ENCODE assay signal across 1 cellular context in genomic region chr7:142519077-142519789, GRCh38.
TF ChIP-seq lines count a peak whose summit lies in the region.

No MANE protein-coding gene starts in this region.

TF ChIP-seq in IMR-90, 13 proteins besides CTCF, POLR2A, EP300 and RAD21 (continued from another document):
- TF ChIP-seq MAZ (IDR thresholded peaks at IDR 0.05; ENCODE audit: borderline replicate concordance, low read depth, low read length) (no peak), FOS (IDR thresholded peaks at IDR 0.05; ENCODE audit: low read depth, low read length) (no peak), BHLHE40 (IDR thresholded peaks at IDR 0.05; ENCODE audit: low read depth, low read length) (no peak), CHD1 (IDR thresholded peaks at IDR 0.05; ENCODE audit: low read depth, low read length) (no peak), SMC3 (IDR thresholded peaks at IDR 0.05; ENCODE audit: low read depth, low read length) (no peak), RCOR1 (IDR thresholded peaks at IDR 0.05; ENCODE audit: insufficient replicate concordance, low read length) (no peak), ELK1 (IDR thresholded peaks at IDR 0.05; ENCODE audit: borderline replicate concordance, low read depth, low read length) (no peak), USF2 (IDR thresholded peaks at IDR 0.05; ENCODE audit: low read depth, low read length) (no peak), MXI1 (IDR thresholded peaks at IDR 0.05; ENCODE audit: borderline replicate concordance, low read depth, low read length) (no peak), CEBPB (IDR thresholded peaks at IDR 0.05; ENCODE audit: low read depth, low read length) (no peak), RFX5 (IDR thresholded peaks at IDR 0.05; ENCODE audit: low read depth, low read length) (no peak), NFE2L2 (IDR thresholded peaks at IDR 0.05; ENCODE audit: low read depth, low read length) (no peak)
